In the genomic region with DNA sequence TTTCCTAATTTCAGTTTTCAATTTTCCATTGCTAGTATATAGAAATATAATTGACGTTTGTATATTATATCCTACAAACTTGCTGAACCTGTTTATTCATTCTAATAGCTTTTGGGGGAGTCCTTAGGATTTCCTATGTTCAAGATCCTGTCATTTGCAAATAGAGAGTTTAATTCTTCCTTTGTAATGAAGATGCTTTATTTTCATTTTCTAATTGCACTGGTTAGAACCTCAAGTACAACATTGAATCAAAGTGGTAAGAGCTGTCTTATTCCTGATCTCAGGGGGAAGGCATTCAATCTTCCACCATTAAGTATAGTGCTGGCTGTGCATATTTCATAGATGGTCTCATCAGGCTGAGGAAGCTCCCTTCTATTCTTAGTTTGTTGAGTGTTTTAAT, we compare ENCODE assay signal across 34 cellular contexts. TPM values are rescaled to one million over a fixed set of nuclear protein-coding genes. Genes with fewer than 3 reads are reported as not detected.
"Had no signal": no experiment of that assay in that cellular context is flagged by ENCODE, and none has a peak within 500 bp of the region (broad histone marks: within the 10 kb centered on the region; RNA-seq: fewer than 3 reads in every experiment).

No MANE protein-coding gene starts in this region.

- H3K27ac ChIP-seq: brain microvascular endothelial cell, Peyer's patch, VCaP had no signal

- ATAC-seq: activated naive CD8-positive, alpha-beta T cell treated with anti-CD3 and anti-CD28 coated beads, Interleukin-2, amount 50 U/mL, for 24 hours; activated T-cell treated with anti-CD3 and anti-CD28 coated beads, Interleukin-2, amount 50 U/mL, for 4 hours; PC-3; SK-N-SH treated with all-trans-retinoic acid at 6 μM for 48 hours; T-cell; T-helper 17 cell had no signal

- H3K4me3 ChIP-seq: Peyer's patch had no signal

- DNase-seq: activated CD4-positive, alpha-beta memory T cell treated with anti-CD3 and anti-CD28 coated beads for 36 hours; activated CD4-positive, alpha-beta T cell treated with anti-CD3 and anti-CD28 coated beads, Interleukin-2, amount 10 ng/mL, durations not matched to agents 7 days and 5 days; activated CD4-positive, CD25-positive, alpha-beta regulatory T cell; activated CD8-positive, alpha-beta memory T cell treated with anti-CD3 and anti-CD28 coated beads, Interleukin-2, amount 50 U/mL, for 4 hours; activated effector memory CD4-positive, alpha-beta T cell treated with Interleukin-2 at 50 U/mL for 16 hours; activated naive CD4-positive, alpha-beta T cell treated with anti-CD3 and anti-CD28 coated beads, Interleukin-2, amount 10 ng/mL, durations not matched to agents 7 days and 5 days; activated naive CD8-positive, alpha-beta T cell treated with anti-CD3 and anti-CD28 coated beads, Interleukin-2, amount 50 U/mL, for 24 hours; activated T-cell treated with anti-CD3 and anti-CD28 coated beads for 4 hours; activated T-cell treated with anti-CD3 and anti-CD28 coated beads, Interleukin-2, amount 50 U/mL, for 4 hours; anterior cingulate cortex; brain microvascular endothelial cell; central memory CD4-positive, alpha-beta T cell; NCI-H1092 treated with DMSO at 0.1 percent for 48 hours; NCI-H1417; NCI-H146; NCI-H187; NCI-H2029 treated with DMSO at 0.1 percent for 48 hours; NCI-H2107; NCI-H2171; NCI-H510A; NCI-H526; NCI-H748 treated with DMSO at 0.1 percent for 48 hours; NK-92 treated with Interleukin-12 subunit alpha and Interleukin-12 subunit beta, amount 100 ng/mL, for 24 hours; PC-3; Peyer's patch; RPMI8226; SIG-M5; T-cell; T-helper 17 cell had no signal

- H3K4me1 ChIP-seq: Peyer's patch had no signal

- H3K9me3 ChIP-seq: Peyer's patch had no signal

- H3K36me3 ChIP-seq: brain microvascular endothelial cell, Peyer's patch had no signal

- H3K27me3 ChIP-seq: brain microvascular endothelial cell, Peyer's patch had no signal

RNA-seq across cellular contexts. Expression of gene SLC24A2, which starts 15.6 kb away (rescaled TPM):
- total RNA-seq: activated CD4-positive, alpha-beta memory T cell treated with anti-CD3 and anti-CD28 coated beads for 36 hours; activated CD4-positive, alpha-beta T cell treated with anti-CD3 and anti-CD28 coated beads, Interleukin-2, amount 10 ng/mL, durations not matched to agents 7 days and 5 days; activated T-cell treated with anti-CD3 and anti-CD28 coated beads, Interleukin-2, amount 50 U/mL, for 4 hours; activated T-helper 1 cell treated with anti-CD3 and anti-CD28 coated beads, Interleukin-12 subunit alpha, Interleukin-12 subunit beta, Interleukin-2, Interleukin-4 antibody, amounts not matched to agents 30 ng/mL and 10 ng/mL and 1 ng/mL, durations not matched to agents 14 hours and 24 hours and 36 hours; M059J; PC-3; SK-MEL-5; T-helper 17 cell had no signal
